ENCODE assay signal across 8 cellular contexts in genomic region chr1:44775078-44775929, GRCh38. TPM values are rescaled to one million over a fixed set of nuclear protein-coding genes. Genes with fewer than 3 reads are reported as not detected.
A peak's percentile ranks its signal among the peaks of the same experiment; 100 is the strongest.
DNase-seq lines count a peak whose midpoint lies in the region; ATAC-seq and FAIRE-seq lines count a peak whose summit lies in the region.

RPS8 (plus strand) TSS chr1:44775540; CDS start chr1:44775597, 57 bp downstream.

- peak within 1 kb of the TSS; percentile 88 for H3K4me3 ChIP-seq in right cardiac atrium (ENCODE audit: low read length)

- H3K27me3 ChIP-seq in right cardiac atrium (ENCODE audit: control insufficient read depth, insufficient read depth), result no peaks in the 10 kb centered on the region

- FAIRE-seq in urothelium cell line (lab: Jason Lieb, UNC), result peak; percentile 9

- H3K4me1 ChIP-seq in right cardiac atrium (ENCODE audit: control insufficient read depth, insufficient read depth, low read length), result no peaks in the 10 kb centered on the region

- H3K9me3 ChIP-seq in right cardiac atrium (ENCODE audit: control insufficient read depth, low read length), result no peaks in the 10 kb centered on the region

- under 1% methylated on average over 65 of the region's 65 CpGs for WGBS in right cardiac atrium

- H3K27ac ChIP-seq in angular gyrus (ENCODE audit: low read depth, low read length), result peak within 1 kb of the TSS; percentile 86
- peak within 1 kb of the TSS; percentile 95 for H3K27ac ChIP-seq in right cardiac atrium (ENCODE audit: low read length)

- intact Hi-C loops in right cardiac atrium (cut with DNase I), result no loop called here

- DNase-seq in NCI-H1694 treated with DMSO at 0.1 percent for 48 hours (lab: John Stamatoyannopoulos, UW) (peak; percentile 91), T-helper 2 cell (peak; percentile 61 to 96 (median 83)), right cardiac atrium (peak; percentile 92 to 96 (median 93)), pulmonary artery endothelial cell (ENCODE audit: low read depth, low spot score) (peak; percentile 78), urothelium cell line (ENCODE audit: low spot score) (peak; percentile 93)

- peak; percentile 60 for ATAC-seq in GM18499 (IDR thresholded peaks at IDR 0.05; ENCODE audit: insufficient read depth, unreplicated experiment)
- ATAC-seq in HG02885 (IDR thresholded peaks at IDR 0.05; ENCODE audit: poor library complexity, unreplicated experiment), result peak; percentile 78
- peak; percentile 91 to 94 for ATAC-seq in right cardiac atrium

RNA-seq across cellular contexts. Expression of gene RPS8, which starts in this region (rescaled TPM):
- total RNA-seq in right cardiac atrium (1,000 to 10,000 TPM in 1 of 4 donors, 100 to 1,000 TPM in 3; 848 to 1,081 (median 910) TPM), pulmonary artery endothelial cell (1,428 and 1,806 TPM in 2 replicates)
- 1,144 TPM for polyA plus RNA-seq in right cardiac atrium

Comparison
In these comparisons a context has a peak if more than half of its experiments do, and no peak if none do; other contexts are left out.
1. Peak in every context shown above with its lines: DNase-seq, ATAC-seq, H3K4me3 ChIP-seq and H3K27ac ChIP-seq.